ENCODE assay signal across 8 cellular contexts in genomic region chr4:185535818-185536729, GRCh38. TPM values are rescaled to one million over a fixed set of nuclear protein-coding genes. Genes with fewer than 3 reads are reported as not detected.
A peak's percentile ranks its signal among the peaks of the same experiment; 100 is the strongest.
DNase-seq lines count a peak whose midpoint lies in the region; ATAC-seq, FAIRE-seq and TF ChIP-seq lines count a peak whose summit lies in the region.

No MANE protein-coding gene starts in this region.

- no peaks in the 10 kb centered on the region for H4K20me1 ChIP-seq in HepG2 (ENCODE audit: insufficient read depth, low read length)

- POLR2A ChIA-PET in MCF 10A (lab: Yijun Ruan, JAX) (interaction anchor here (0.7 to 2.1 kb wide), 2 partner anchors 9 to 62 kb away, joined by 3 to 7 read pairs; no protein-coding TSS in a partner anchor), HepG2 (lab: Yijun Ruan, JAX) (interaction anchor here (0.6 to 1.7 kb wide), 7 partner anchors 17 to 320 kb away, joined by 3 to 6 read pairs (median 3); no protein-coding TSS in a partner anchor)

- peaks cover 9% of the 10 kb centered on the region for H3K27me3 Mint-ChIP-seq in MCF 10A (ENCODE audit: insufficient read depth, unreplicated experiment)

- no peak for TF ChIP-seq POLR2A in HepG2 (IDR thresholded peaks at IDR 0.05; ENCODE audit: insufficient read depth in 1 of 2, low read depth in 2 of 2, low read length in 2 of 2)

- no peak overlapping the region for H2AFZ ChIP-seq in HepG2 (ENCODE audit: low read length)

- H3K79me2 ChIP-seq in HepG2 (ENCODE audit: insufficient read depth, low read length), result no peaks in the 10 kb centered on the region

- 0 out of 3 replicates have a peak, but pooled peaks have one; percentile 15 for ATAC-seq in HepG2

- peaks cover 7% of the 10 kb centered on the region for H3K4me1 Mint-ChIP-seq in MCF 10A (ENCODE audit: insufficient read depth, unreplicated experiment)

- intact Hi-C loops in MCF 10A (cut with micrococcal nuclease) (no loop called here), HepG2 (cut with micrococcal nuclease; ENCODE audit: unreplicated experiment) (loop anchor here (5.0 kb wide), 1 partner anchor 56 kb away; no protein-coding TSS in a partner anchor)

- peaks cover 2 to 55% of the 10 kb centered on the region in 2 experiments for H3K27me3 ChIP-seq in HepG2 (ENCODE audit: control insufficient read depth in 1 of 2, insufficient read depth in 2 of 2, low read length in 2 of 2)

- peak overlapping the region; percentile 74 for H3K4me3 Mint-ChIP-seq in MCF 10A (ENCODE audit: unreplicated experiment)

- no peak for FAIRE-seq in HepG2 (lab: Jason Lieb, UNC)

- no peak for TF ChIP-seq EP300 in HepG2 (IDR thresholded peaks at IDR 0.05; ENCODE audit: low read depth in 2 of 2, low read length in 2 of 2)
- TF ChIP-seq EP300 in HepG2 (CRISPR knock-in tag; IDR thresholded peaks at IDR 0.05; ENCODE audit: borderline replicate concordance), result no peak

- peak; percentile 2 for DNase-seq in DMS79 treated with DMSO at 0.1 percent for 48 hours (lab: John Stamatoyannopoulos, UW)
- DNase-seq in DMS79 (lab: John Stamatoyannopoulos, UW), result no peak
- DNase-seq in MCF 10A (ENCODE audit: unreplicated experiment), result peak; percentile 25
- DNase-seq in HepG2 (ENCODE audit: low spot score), result no peak
- DNase-seq in superior temporal gyrus (ENCODE audit: extremely low spot score), result peak; percentile 52
- no peak for DNase-seq in GOT3 (lab: John Stamatoyannopoulos, UW)
- DNase-seq in NCI-H524 treated with DMSO at 0.1 percent for 48 hours (lab: John Stamatoyannopoulos, UW), result no peak
- DNase-seq in GM19240 (ENCODE audit: insufficient read length, low spot score), result no peak

- peak overlapping the region; percentile 46; the same call in 1 of the 2 replicates for H3K9ac ChIP-seq in HepG2 (ENCODE audit: insufficient read depth, low read depth, low read length)

- peak overlapping the region; percentile 55 to 85 (median 66) for H3K4me3 ChIP-seq in HepG2 (replicated peaks in 1 of 3; ENCODE audit: insufficient read depth in 1 of 3, low read depth in 2 of 3, low read length in 3 of 3)

- H3K27ac ChIP-seq in HepG2 (ENCODE audit: extremely low read length, insufficient read depth, low read length), result no peak overlapping the region

- in situ Hi-C loops in HepG2 (cut with HindIII; ENCODE audit: extremely low pct_ligation_motif_present, low pct_unique_long_range_greater_than_20kb), result no loop called here

- H3K27ac Mint-ChIP-seq in MCF 10A (ENCODE audit: low read depth, unreplicated experiment), result no peak overlapping the region

- CTCF ChIA-PET in MCF 10A (lab: Yijun Ruan, JAX), result interaction anchor here (0.5 to 0.7 kb wide), 3 partner anchors 9 to 114 kb away, joined by 3 to 4 read pairs (median 3); no protein-coding TSS in a partner anchor
- CTCF ChIA-PET in HepG2 (lab: Yijun Ruan, JAX; ENCODE audit: low intra/inter-chr PET ratio, low total read pairs), result no interaction called here

- TF ChIP-seq CTCF in MCF 10A (IDR thresholded peaks at IDR 0.05; ENCODE audit: unreplicated experiment), result no peak
- no peak for TF ChIP-seq CTCF in HepG2 (CRISPR knock-in tag; IDR thresholded peaks at IDR 0.05)

- TF ChIP-seq RAD21 in HepG2 (CRISPR knock-in tag; IDR thresholded peaks at IDR 0.05), result no peak

- H3K36me3 Mint-ChIP-seq in MCF 10A (ENCODE audit: insufficient read depth, unreplicated experiment), result peaks cover 5% of the 10 kb centered on the region

- H3K9me3 ChIP-seq in HepG2 (ENCODE audit: low read length), result no peaks in the 10 kb centered on the region

- H3K4me2 ChIP-seq in HepG2 (ENCODE audit: low read depth, low read length), result peak overlapping the region; percentile 68

- no TSS peak for BruUV-seq in MCF 10A (replicated peaks; lab: Mats Ljungman, UMichigan)
- TSS peak; percentile 64 for BruUV-seq in HepG2 (replicated peaks; lab: Mats Ljungman, UMichigan)

- no peaks in the 10 kb centered on the region for H3K36me3 ChIP-seq in HepG2 (replicated peaks in 1 of 2; ENCODE audit: control insufficient read depth in 1 of 2, insufficient read depth in 2 of 2, low read length in 2 of 2)

- no peaks in the 10 kb centered on the region for H3K9me3 Mint-ChIP-seq in MCF 10A (ENCODE audit: unreplicated experiment)

- peaks cover 12% of the 10 kb centered on the region for H3K4me1 ChIP-seq in HepG2 (ENCODE audit: insufficient read depth, low read length)

- WGBS in HepG2 (ENCODE audit: low lambda C conversion rate), result 12% methylated on average over 17 of the region's 17 CpGs

TF ChIP-seq in HepG2, 621 proteins besides CTCF, POLR2A, EP300 and RAD21 (continues in another document):
- no peak for TF ChIP-seq ZC3H4 (CRISPR knock-in tag; IDR thresholded peaks at IDR 0.05; ENCODE audit: borderline replicate concordance)
- TF ChIP-seq NFKB2 (CRISPR knock-in tag; IDR thresholded peaks at IDR 0.05; ENCODE audit: borderline replicate concordance), result no peak
- peak; percentile 51; the same call in 1 of the 2 replicates for TF ChIP-seq BHLHE40 (IDR thresholded peaks at IDR 0.05; ENCODE audit: low read length)
- no peak for TF ChIP-seq FOXA1 (IDR thresholded peaks at IDR 0.05)
- no peak for TF ChIP-seq FOXA1 (CRISPR knock-in tag; IDR thresholded peaks at IDR 0.05)
- TF ChIP-seq ZNF614 (CRISPR knock-in tag; IDR thresholded peaks at IDR 0.05; ENCODE audit: borderline replicate concordance), result no peak
- no peak for TF ChIP-seq HMGXB3 (CRISPR knock-in tag; IDR thresholded peaks at IDR 0.05; ENCODE audit: borderline replicate concordance)
- no peak for TF ChIP-seq SMAD3 (CRISPR knock-in tag; IDR thresholded peaks at IDR 0.05)
- TF ChIP-seq TCF12 (IDR thresholded peaks at IDR 0.05), result no peak
- no peak for TF ChIP-seq TCF12 (CRISPR knock-in tag; IDR thresholded peaks at IDR 0.05)
- TF ChIP-seq ARID2 (CRISPR knock-in tag; IDR thresholded peaks at IDR 0.05; ENCODE audit: borderline replicate concordance), result no peak

RNA-seq across cellular contexts. Expression of gene PDLIM3, which starts 0.8 kb away (rescaled TPM):
- total RNA-seq in MCF 10A (2022), result 0.22 and 0.30 TPM in 2 replicates
- total RNA-seq in HepG2 (2016; rRNA removed; fragmentation: Illumina TruSeq; extraction: Trizol), result 5.9 and 6.3 TPM in 2 replicates
- 2.5 and 3.1 TPM in 2 replicates for total RNA-seq in HepG2 (2016; cell fraction: cytosol; rRNA removed; fragmentation: Illumina TruSeq; extraction: Trizol; ENCODE audit: low read depth)
- 6.4 and 8.1 TPM in 2 replicates for total RNA-seq in HepG2 (2016; cell fraction: insoluble cytoplasmic fraction; rRNA removed; fragmentation: Illumina TruSeq; extraction: Trizol)
- total RNA-seq in HepG2 (2016; cell fraction: membrane; rRNA removed; fragmentation: Illumina TruSeq; extraction: Trizol), result 5.3 TPM in 2 replicates
- total RNA-seq in HepG2 (2016; cell fraction: nucleus; rRNA removed; fragmentation: Illumina TruSeq; extraction: Trizol), result 5.3 and 5.9 TPM in 2 replicates
- 14.0 and 14.8 TPM in 2 replicates for polyA plus RNA-seq in HepG2 (2011; rRNA removed)
- 14.0 and 16.0 TPM in 2 replicates for polyA plus RNA-seq in HepG2 (2011; cell fraction: cytosol; rRNA removed)
- polyA plus RNA-seq in HepG2 (2011; cell fraction: nucleus; rRNA removed), result 10.4 and 14.3 TPM in 2 replicates
- polyA plus RNA-seq in HepG2 (2012), result 3.0 and 13.6 TPM in 2 replicates
- 3.0 and 3.2 TPM in 2 replicates for polyA plus RNA-seq in HepG2 (2016; cell fraction: cytosol; fragmentation: Illumina TruSeq; extraction: Trizol; ENCODE audit: low read depth)
- 7.6 and 8.1 TPM in 2 replicates for polyA plus RNA-seq in HepG2 (2016; cell fraction: insoluble cytoplasmic fraction; fragmentation: Illumina TruSeq; extraction: Trizol; ENCODE audit: low read depth)
- 3.8 and 4.4 TPM in 2 replicates for polyA plus RNA-seq in HepG2 (2016; cell fraction: membrane; fragmentation: Illumina TruSeq; extraction: Trizol; ENCODE audit: low read depth)
- 4.3 and 4.8 TPM in 2 replicates for polyA plus RNA-seq in HepG2 (2016; cell fraction: nucleus; fragmentation: Illumina TruSeq; extraction: Trizol; ENCODE audit: insufficient read depth, low read depth)
- polyA minus RNA-seq in HepG2 (2011; rRNA and poly(A)+ RNA removed; ENCODE audit: low replicate concordance), result 6.4 and 20.2 TPM in 2 replicates
- polyA minus RNA-seq in HepG2 (2011; cell fraction: cytosol; rRNA and poly(A)+ RNA removed), result 8.4 and 8.7 TPM in 2 replicates
- polyA minus RNA-seq in HepG2 (2011; cell fraction: nucleus; rRNA and poly(A)+ RNA removed), result 17.7 and 18.2 TPM in 2 replicates

Comparison
In these comparisons a context has a peak if more than half of its experiments do, and no peak if none do; other contexts are left out.
1. DNase-seq: peak in DMS79 treated with DMSO at 0.1 percent for 48 hours (single experiment), MCF 10A (single experiment) and superior temporal gyrus (single experiment); none in DMS79 (single experiment), HepG2 (single experiment), GOT3 (single experiment), NCI-H524 treated with DMSO at 0.1 percent for 48 hours (single experiment) and GM19240 (single experiment).